ENCODE assay signal across 32 cellular contexts in the genomic region with DNA sequence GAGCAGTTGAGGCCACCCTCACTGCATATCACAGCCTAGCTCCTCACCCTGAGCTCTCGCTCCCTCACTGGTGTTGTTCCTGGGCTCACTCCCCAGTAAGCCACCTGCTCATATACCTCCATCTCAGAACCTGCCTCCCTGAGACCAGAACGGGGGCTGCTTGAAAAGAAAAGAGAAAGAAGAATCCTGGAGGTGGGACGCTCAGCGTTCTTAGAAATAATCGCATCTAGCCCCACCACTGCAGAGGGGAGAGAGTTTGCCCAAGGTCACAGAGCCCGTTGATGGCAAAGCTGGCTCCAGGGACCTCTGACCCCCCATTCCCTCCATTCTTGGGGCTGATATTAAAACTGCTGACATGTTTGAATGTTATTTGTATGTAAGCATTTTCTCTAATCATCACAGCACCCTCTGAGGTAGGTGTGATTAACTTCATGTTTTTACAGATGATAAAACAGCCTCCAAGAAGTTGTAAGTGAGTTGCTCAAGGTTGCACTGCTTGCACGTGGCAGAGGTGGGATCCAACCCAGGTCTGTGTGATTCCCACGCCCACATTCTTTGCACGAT.
A peak's percentile ranks its signal among the peaks of the same experiment; 100 is the strongest.
DNase-seq lines count a peak whose midpoint lies in the region; ATAC-seq and TF ChIP-seq lines count a peak whose summit lies in the region.
"Had no signal": no experiment of that assay in that cellular context is flagged by ENCODE, and none has a peak within 500 bp of the region (broad histone marks: within the 10 kb centered on the region; RNA-seq: fewer than 3 reads in every experiment).

No MANE protein-coding gene starts in this region.

- H2BK5ac ChIP-seq in neuronal stem cell (ENCODE audit: low read length), result no peak overlapping the region

- H2BK12ac ChIP-seq in neuronal stem cell (ENCODE audit: low read length), result no peak overlapping the region

- H3K4me3 ChIP-seq in right atrium auricular region (no peak overlapping the region), esophagus muscularis mucosa (no peak overlapping the region), neuronal stem cell (ENCODE audit: low read length in 2 of 2) (no peak overlapping the region), uterus (no peak overlapping the region)
- H3K4me3 ChIP-seq: colonic mucosa, PC-9, psoas muscle, skin epidermis, suprapubic skin had no signal

- TF ChIP-seq CTCF in right atrium auricular region (IDR thresholded peaks at IDR 0.05), result no peak
- TF ChIP-seq CTCF in esophagus muscularis mucosa (IDR thresholded peaks at IDR 0.05), result no peak
- TF ChIP-seq CTCF in uterus (IDR thresholded peaks at IDR 0.05), result no peak

- H3K27ac ChIP-seq in right atrium auricular region, result no peak overlapping the region
- peak overlapping the region; percentile 72 to 85 (median 83) for H3K27ac ChIP-seq in esophagus muscularis mucosa (replicated peaks in 1 of 4)
- no peak overlapping the region for H3K27ac ChIP-seq in neuronal stem cell (replicated peaks; ENCODE audit: low read length)
- peak overlapping the region; percentile 48 to 49 for H3K27ac ChIP-seq in uterus
- H3K27ac ChIP-seq: colonic mucosa, PC-9, psoas muscle, suprapubic skin, VCaP had no signal

- TF ChIP-seq POLR2A in esophagus muscularis mucosa (IDR thresholded peaks at IDR 0.05; ENCODE audit: low read depth) (no peak), uterus (IDR thresholded peaks at IDR 0.05) (no peak)

- H3K36me3 ChIP-seq in right atrium auricular region (no peaks in the 10 kb centered on the region), esophagus muscularis mucosa (no peaks in the 10 kb centered on the region), neuronal stem cell (replicated peaks in 1 of 2; ENCODE audit: control insufficient read depth in 2 of 2, insufficient read depth in 2 of 2, low read length in 2 of 2) (no peaks in the 10 kb centered on the region), uterus (no peaks in the 10 kb centered on the region)
- H3K36me3 ChIP-seq: colonic mucosa, suprapubic skin had no signal

- peak overlapping the region; percentile 13 for H4K91ac ChIP-seq in neuronal stem cell (ENCODE audit: low read depth, low read length, poor library complexity)

- H3K9me3 ChIP-seq in right atrium auricular region (no peaks in the 10 kb centered on the region), esophagus muscularis mucosa (no peaks in the 10 kb centered on the region), neuronal stem cell (replicated peaks in 1 of 2; ENCODE audit: control insufficient read depth in 2 of 2, insufficient read depth in 1 of 2, low read depth in 1 of 2, low read length in 2 of 2) (no peaks in the 10 kb centered on the region), uterus (no peaks in the 10 kb centered on the region)
- H3K9me3 ChIP-seq: colonic mucosa, psoas muscle, suprapubic skin had no signal

- TF ChIP-seq EP300 in esophagus muscularis mucosa (IDR thresholded peaks at IDR 0.05), result no peak

- no peak overlapping the region for H2AK5ac ChIP-seq in neuronal stem cell (ENCODE audit: low read depth, low read length)

- DNase-seq in right atrium auricular region (ENCODE audit: low spot score) (peak; percentile 43), left ventricle myocardium superior (no peak), esophagus muscularis mucosa (ENCODE audit: extremely low spot score) (peak; percentile 84), neuronal stem cell (ENCODE audit: low spot score) (no peak), uterus (no peak), RPMI8226 (no peak), OCI-M1 (lab: John Stamatoyannopoulos, UW) (no peak)
- no peak for DNase-seq in stimulated activated CD4-positive, alpha-beta T cell treated with anti-CD3 and anti-CD28 coated beads, Interleukin-1b, Interleukin-23, amount 100 ng/mL, for 48 hours
- DNase-seq: activated CD4-positive, alpha-beta T cell treated with anti-CD3 and anti-CD28 coated beads for 36 hours; activated CD8-positive, alpha-beta T cell treated with anti-CD3 and anti-CD28 coated beads for 36 hours; activated naive CD4-positive, alpha-beta T cell treated with anti-CD3 and anti-CD28 coated beads, Interleukin-2, amount 50 U/mL, for 16 hours; amygdala; DND-41; effector CD8-positive, alpha-beta T cell; GF-D8; glutamatergic neuron; KBM-7; naive thymus-derived CD4-positive, alpha-beta T cell; NCI-H1105 treated with DMSO at 0.1 percent for 48 hours; NCI-H2081; NCI-H526 treated with DMSO at 0.1 percent for 48 hours; NK-92 treated with Interleukin-12 subunit alpha and Interleukin-12 subunit beta, amount 100 ng/mL, for 24 hours; nucleus accumbens; SIG-M5; stimulated activated naive CD4-positive, alpha-beta T cell; T-helper 9 cell had no signal

- H3K4me1 ChIP-seq in right atrium auricular region (peaks cover 0 to 19% of the 10 kb centered on the region in 2 donors), esophagus muscularis mucosa (peaks cover 19 to 63% (median 57%) of the 10 kb centered on the region in 4 donors), neuronal stem cell (ENCODE audit: control insufficient read depth in 2 of 2, insufficient read depth in 1 of 2, low read depth in 1 of 2, low read length in 2 of 2) (peaks cover 0 to 9% of the 10 kb centered on the region in 2 donors), uterus (no peaks in the 10 kb centered on the region)
- H3K4me1 ChIP-seq: colonic mucosa had no signal

- H3K9ac ChIP-seq in neuronal stem cell (ENCODE audit: low read depth, low read length, poor library complexity), result no peak overlapping the region

- no peak overlapping the region for H4K8ac ChIP-seq in neuronal stem cell (ENCODE audit: low read depth, low read length)

- no peak overlapping the region for H2BK120ac ChIP-seq in neuronal stem cell (ENCODE audit: low read depth, low read length)

- 92% methylated on average over 9 of the region's 9 CpGs for WGBS in esophagus muscularis mucosa
- WGBS in neuronal stem cell (ENCODE audit: extremely low coverage in 2 of 2, insufficient read length in 2 of 2, insufficient replicate concordance in 1 of 2), 2 donors, result no CpG with 5 or more reads among the region's 9 CpGs

- H3K18ac ChIP-seq in neuronal stem cell (ENCODE audit: low read length), result peak overlapping the region; percentile 85

- H3K4ac ChIP-seq in neuronal stem cell (ENCODE audit: low read length), result no peak overlapping the region

- no peak overlapping the region for H3K23ac ChIP-seq in neuronal stem cell (ENCODE audit: low read depth, low read length, poor library complexity)

- peak overlapping the region; percentile 61 for H3K14ac ChIP-seq in neuronal stem cell (ENCODE audit: low read length)

- no peak overlapping the region for H2AFZ ChIP-seq in neuronal stem cell (ENCODE audit: low read length)
- H2AFZ ChIP-seq: PC-9 had no signal

- H3K4me2 ChIP-seq in neuronal stem cell (ENCODE audit: insufficient read depth, low read length, poor library complexity, severe bottlenecking), result no peak overlapping the region
- H3K4me2 ChIP-seq: PC-9 had no signal

- H3K27me3 ChIP-seq in right atrium auricular region, result no peaks in the 10 kb centered on the region
- H3K27me3 ChIP-seq in esophagus muscularis mucosa, result no peaks in the 10 kb centered on the region
- peaks cover 0 to 8% (median 0%) of the 10 kb centered on the region in 3 experiments for H3K27me3 ChIP-seq in neuronal stem cell (ENCODE audit: control insufficient read depth in 3 of 3, insufficient read depth in 3 of 3, low read depth in 1 of 3, low read length in 3 of 3)
- H3K27me3 ChIP-seq in uterus, result no peaks in the 10 kb centered on the region
- H3K27me3 ChIP-seq: colonic mucosa, suprapubic skin had no signal

- no peak overlapping the region for H2BK15ac ChIP-seq in neuronal stem cell (ENCODE audit: low read length)

- H3K79me1 ChIP-seq in neuronal stem cell (ENCODE audit: low read depth, low read length), result no peaks in the 10 kb centered on the region

- intact Hi-C loops in left ventricle myocardium superior (cut with micrococcal nuclease) (no loop called here), esophagus muscularis mucosa (cut with DNase I) (loop anchor here (5.0 kb wide), 1 partner anchor 124 kb away; no protein-coding TSS in a partner anchor), uterus (cut with DNase I; ENCODE audit: low total_unique reads) (no loop called here)

- no peak for ATAC-seq in left ventricle myocardium superior
- ATAC-seq: activated CD4-positive, alpha-beta T cell treated with anti-CD3 and anti-CD28 coated beads for 36 hours; activated CD8-positive, alpha-beta T cell treated with anti-CD3 and anti-CD28 coated beads for 36 hours; naive thymus-derived CD4-positive, alpha-beta T cell had no signal

Comparison
In these comparisons a context has a peak if more than half of its experiments do, and no peak if none do; other contexts are left out.
1. DNase-seq: peak in right atrium auricular region (single experiment) and esophagus muscularis mucosa (single experiment); none in left ventricle myocardium superior (single experiment), neuronal stem cell (single experiment), uterus (0 of 2), RPMI8226 (single experiment), OCI-M1 (single experiment) and stimulated activated CD4-positive, alpha-beta T cell treated with anti-CD3 and anti-CD28 coated beads, Interleukin-1b, Interleukin-23, amount 100 ng/mL, for 48 hours (single experiment).
2. H3K27ac ChIP-seq: peak in esophagus muscularis mucosa (4 of 4) and uterus (2 of 2); none in right atrium auricular region (0 of 2) and neuronal stem cell (single experiment).